ENCODE assay signal across 10 cellular contexts in genomic region chr17:43591750-43592562, GRCh38. TPM values are rescaled to one million over a fixed set of nuclear protein-coding genes. Genes with fewer than 3 reads are reported as not detected.
DNase-seq lines count a peak whose midpoint lies in the region; ATAC-seq, FAIRE-seq and TF ChIP-seq lines count a peak whose summit lies in the region.
"Had no signal": no experiment of that assay in that cellular context is flagged by ENCODE, and none has a peak within 500 bp of the region (broad histone marks: within the 10 kb centered on the region; RNA-seq: fewer than 3 reads in every experiment).

No MANE protein-coding gene starts in this region.

- ATAC-seq in HG02763 (IDR thresholded peaks at IDR 0.05; ENCODE audit: unreplicated experiment), result no peak
- no peak for ATAC-seq in CD8-positive, alpha-beta T cell
- ATAC-seq: effector memory CD8-positive, alpha-beta T cell had no signal

- no peak overlapping the region for H3K4me3 Mint-ChIP-seq in CD8-positive, alpha-beta T cell
- H3K4me3 Mint-ChIP-seq: effector memory CD8-positive, alpha-beta T cell had no signal

- no peaks in the 10 kb centered on the region for H3K36me3 ChIP-seq in testis (ENCODE audit: low read depth, missing control alignments)
- no peaks in the 10 kb centered on the region for H3K36me3 ChIP-seq in CD8-positive, alpha-beta T cell (ENCODE audit: insufficient read depth, low read length)

- H3K9me3 ChIP-seq in testis, result no peaks in the 10 kb centered on the region
- H3K9me3 ChIP-seq in CD8-positive, alpha-beta T cell (ENCODE audit: low read length), result no peaks in the 10 kb centered on the region

- H3K4me1 ChIP-seq in testis, result peaks cover 11% of the 10 kb centered on the region
- H3K4me1 ChIP-seq in CD8-positive, alpha-beta T cell (ENCODE audit: insufficient read depth, low read length), result no peaks in the 10 kb centered on the region

- FAIRE-seq in HTR-8/SVneo (lab: Jason Lieb, UNC), result peak; percentile 86

- H3K9me3 Mint-ChIP-seq in CD8-positive, alpha-beta T cell, result no peaks in the 10 kb centered on the region
- H3K9me3 Mint-ChIP-seq: effector memory CD8-positive, alpha-beta T cell had no signal

- peak; percentile 88 for DNase-seq in HTR-8/SVneo (ENCODE audit: insufficient read length, low spot score)
- peak; percentile 86 for DNase-seq in dedifferentiated amniotic fluid mesenchymal stem cell (ENCODE audit: extremely low spot score)
- DNase-seq in lower leg skin (ENCODE audit: low spot score in 2 of 2), result peak; percentile 67 to 96
- peak; percentile 29 for DNase-seq in testis
- no peak for DNase-seq in CD8-positive, alpha-beta T cell
- DNase-seq in 8988T, result no peak
- no peak for DNase-seq in DMS153 treated with DMSO at 0.1 percent for 48 hours (lab: John Stamatoyannopoulos, UW; ENCODE audit: unreplicated experiment)
- DNase-seq: effector memory CD8-positive, alpha-beta T cell had no signal

- H3K27me3 Mint-ChIP-seq in CD8-positive, alpha-beta T cell (ENCODE audit: low read depth), result no peaks in the 10 kb centered on the region

- H3K27me3 ChIP-seq in testis, result no peaks in the 10 kb centered on the region
- H3K27me3 ChIP-seq in CD8-positive, alpha-beta T cell (ENCODE audit: insufficient read depth, low read length), result no peaks in the 10 kb centered on the region

- WGBS in lower leg skin, 2 donors, result 14 to 17% methylated on average over 31 of the region's 31 CpGs
- WGBS in testis, 2 donors, result 20 to 31% methylated on average over 28 to 31 of the region's 31 CpGs

- H3K27ac ChIP-seq in testis, result peak overlapping the region in 1 of 2 donors; percentile 80
- H3K27ac ChIP-seq in CD8-positive, alpha-beta T cell (ENCODE audit: low read depth, low read length), result no peak overlapping the region

- no peaks in the 10 kb centered on the region for H3K36me3 Mint-ChIP-seq in CD8-positive, alpha-beta T cell
- H3K36me3 Mint-ChIP-seq: IgD-negative memory B cell had no signal

- H3K4me1 Mint-ChIP-seq in CD8-positive, alpha-beta T cell (ENCODE audit: low read depth), result no peaks in the 10 kb centered on the region

- TF ChIP-seq POLR2A in lower leg skin (IDR thresholded peaks at IDR 0.05) (no peak), testis (IDR thresholded peaks at IDR 0.05) (no peak)

- CTCF ChIA-PET in CD8-positive, alpha-beta T cell (lab: Charles Lee), result interaction anchor here (1.1 to 1.6 kb wide), 2 partner anchors 15 to 82 kb away, joined by 5 to 9 read pairs; no protein-coding TSS in a partner anchor

- TF ChIP-seq CTCF in lower leg skin (IDR thresholded peaks at IDR 0.05) (no peak), testis (IDR thresholded peaks at IDR 0.05) (peak in 1 of 3 experiments; percentile 5)
- no peak for TF ChIP-seq CTCF in CD8-positive, alpha-beta T cell (IDR thresholded peaks at IDR 0.05)

- intact Hi-C loops in lower leg skin (cut with DNase I; ENCODE audit: low total_unique reads), result no loop called here
- intact Hi-C loops in testis (cut with DNase I; ENCODE audit: low total_unique reads), result no loop called here
- intact Hi-C loops in CD8-positive, alpha-beta T cell (cut with DNase I, micrococcal nuclease), result no loop called here

- no peak overlapping the region for H3K4me3 ChIP-seq in lower leg skin (ENCODE audit: low read depth, poor library complexity, severe bottlenecking)
- H3K4me3 ChIP-seq in testis, result no peak overlapping the region
- H3K4me3 ChIP-seq in CD8-positive, alpha-beta T cell (ENCODE audit: low read depth, low read length), result no peak overlapping the region

- no peak overlapping the region for H3K27ac Mint-ChIP-seq in CD8-positive, alpha-beta T cell

- POLR2A ChIA-PET in CD8-positive, alpha-beta T cell (lab: Charles Lee), result no interaction called here

RNA-seq across cellular contexts. Expression of gene ETV4, which starts 45.8 kb away (rescaled TPM):
- 1 to 10 TPM; 3.7 to 8.8 (median 6.5) TPM for total RNA-seq in lower leg skin
- total RNA-seq in testis, result 1 to 10 TPM; 1.4 to 2.2 TPM
- 1.6 TPM for polyA plus RNA-seq in testis (ENCODE audit: insufficient read depth, low read depth, low replicate concordance)
- total RNA-seq in CD8-positive, alpha-beta T cell, result not detected
- polyA plus RNA-seq: IgD-negative memory B cell had no signal

Comparison
In these comparisons a context has a peak if more than half of its experiments do, and no peak if none do; other contexts are left out.
1. DNase-seq: peak in HTR-8/SVneo (single experiment), dedifferentiated amniotic fluid mesenchymal stem cell (single experiment), lower leg skin (2 of 2) and testis (single experiment); none in CD8-positive, alpha-beta T cell (0 of 7), 8988T (single experiment) and DMS153 treated with DMSO at 0.1 percent for 48 hours (single experiment).